In genomic region chr20:22312744-22313346, GRCh38 we compare ENCODE assay signal across 8 cellular contexts.
DNase-seq lines count a peak whose midpoint lies in the region; ATAC-seq and TF ChIP-seq lines count a peak whose summit lies in the region.

No MANE protein-coding gene starts in this region.

- no peaks in the 10 kb centered on the region for H3K36me3 ChIP-seq in GM23338 (ENCODE audit: insufficient read depth)
- no peaks in the 10 kb centered on the region for H3K36me3 ChIP-seq in RWPE2 (ENCODE audit: low read depth)
- no peaks in the 10 kb centered on the region for H3K36me3 ChIP-seq in suprapubic skin
- no peaks in the 10 kb centered on the region for H3K36me3 ChIP-seq in MG63

- H3K9me3 ChIP-seq in RWPE2 (ENCODE audit: severe bottlenecking) (no peaks in the 10 kb centered on the region), suprapubic skin (no peaks in the 10 kb centered on the region), MG63 (no peaks in the 10 kb centered on the region)

- intact Hi-C loops in head of caudate nucleus (cut with DNase I), result loop anchor here (5.0 kb wide), 1 partner anchor 596 kb away; no protein-coding TSS in a partner anchor

- TF ChIP-seq EP300 in suprapubic skin (IDR thresholded peaks at IDR 0.05), result no peak

- 0 out of 2 replicates have a peak, but pooled peaks cover 4% of the 10 kb centered on the region for H3K9me2 ChIP-seq in GM23338 (ENCODE audit: insufficient read depth)

- H3K27me3 ChIP-seq in GM23338 (ENCODE audit: insufficient read depth), result no peaks in the 10 kb centered on the region
- peaks cover 8% of the 10 kb centered on the region for H3K27me3 ChIP-seq in RWPE2 (ENCODE audit: insufficient read depth, poor library complexity, severe bottlenecking)
- H3K27me3 ChIP-seq in suprapubic skin, result no peaks in the 10 kb centered on the region
- H3K27me3 ChIP-seq in MG63, result no peaks in the 10 kb centered on the region

- DNase-seq in Ammon's horn (ENCODE audit: low spot score) (peak; percentile 55), GM23338 (ENCODE audit: low spot score) (peak; percentile 75), RWPE2 (ENCODE audit: low spot score) (no peak), head of caudate nucleus (peak in 38 of 42 donors; percentile 7 to 77 (median 42)), suprapubic skin (ENCODE audit: low spot score in 2 of 2) (no peak), MG63 (no peak), NCI-H187 (lab: John Stamatoyannopoulos, UW) (no peak)
- no peak for DNase-seq in stimulated activated naive CD8-positive, alpha-beta T cell treated with anti-CD3 and anti-CD28 coated beads, Interleukin-15, amount 100 ng/mL, for 72 hours

- no peak overlapping the region for H3K27ac ChIP-seq in GM23338 (ENCODE audit: low read depth)
- H3K27ac ChIP-seq in RWPE2 (ENCODE audit: poor library complexity, severe bottlenecking), result no peak overlapping the region
- no peak overlapping the region for H3K27ac ChIP-seq in suprapubic skin

- peaks cover 2% of the 10 kb centered on the region for H3K27me3 Mint-ChIP-seq in GM23338 (ENCODE audit: insufficient read depth, low read depth, poor library complexity)
- peaks cover 19% of the 10 kb centered on the region for H3K27me3 Mint-ChIP-seq in stimulated activated naive CD8-positive, alpha-beta T cell treated with anti-CD3 and anti-CD28 coated beads, Interleukin-15, amount 100 ng/mL, for 72 hours

- H3K4me1 ChIP-seq in GM23338 (ENCODE audit: insufficient read depth) (no peaks in the 10 kb centered on the region), RWPE2 (ENCODE audit: insufficient read depth, poor library complexity, severe bottlenecking) (no peaks in the 10 kb centered on the region), suprapubic skin (no peaks in the 10 kb centered on the region)

- no peak overlapping the region for H3K4me3 Mint-ChIP-seq in GM23338
- H3K4me3 Mint-ChIP-seq in stimulated activated naive CD8-positive, alpha-beta T cell treated with anti-CD3 and anti-CD28 coated beads, Interleukin-15, amount 100 ng/mL, for 72 hours, result no peak overlapping the region

- no peak for ATAC-seq in GM23338
- no peak for ATAC-seq in RWPE2 (ENCODE audit: low read depth)
- ATAC-seq in stimulated activated naive CD8-positive, alpha-beta T cell treated with anti-CD3 and anti-CD28 coated beads, Interleukin-15, amount 100 ng/mL, for 72 hours, result no peak

- H3K9me3 Mint-ChIP-seq in GM23338, result no peaks in the 10 kb centered on the region
- H3K9me3 Mint-ChIP-seq in stimulated activated naive CD8-positive, alpha-beta T cell treated with anti-CD3 and anti-CD28 coated beads, Interleukin-15, amount 100 ng/mL, for 72 hours, result no peaks in the 10 kb centered on the region

- H3K27ac Mint-ChIP-seq in GM23338, result no peak overlapping the region
- no peak overlapping the region for H3K27ac Mint-ChIP-seq in stimulated activated naive CD8-positive, alpha-beta T cell treated with anti-CD3 and anti-CD28 coated beads, Interleukin-15, amount 100 ng/mL, for 72 hours

- TF ChIP-seq POLR2A in suprapubic skin (IDR thresholded peaks at IDR 0.05), result no peak

- H4K20me1 ChIP-seq in GM23338 (replicated peaks; ENCODE audit: insufficient read depth), result no peaks in the 10 kb centered on the region

- WGBS in suprapubic skin, result 4% methylated on average over 6 of the region's 6 CpGs

- H3K79me2 ChIP-seq in GM23338 (replicated peaks; ENCODE audit: insufficient read depth), result no peaks in the 10 kb centered on the region

- TF ChIP-seq CTCF in GM23338 (conservative IDR thresholded peaks at IDR 0.05; ENCODE audit: low read depth in 2 of 2), result peak; percentile 68 to 88
- peak; percentile 92 for TF ChIP-seq CTCF in RWPE2 (IDR thresholded peaks at IDR 0.05; ENCODE audit: poor library complexity, severe bottlenecking)
- peak; percentile 50 to 61 for TF ChIP-seq CTCF in suprapubic skin (IDR thresholded peaks at IDR 0.05)

- H3K4me1 Mint-ChIP-seq in GM23338, result peaks cover 5% of the 10 kb centered on the region; the same call in 2 of the 3 replicates
- H3K4me1 Mint-ChIP-seq in stimulated activated naive CD8-positive, alpha-beta T cell treated with anti-CD3 and anti-CD28 coated beads, Interleukin-15, amount 100 ng/mL, for 72 hours, result no peaks in the 10 kb centered on the region

- no peak overlapping the region for H3K4me2 ChIP-seq in GM23338

- no peak overlapping the region for H2AFZ ChIP-seq in GM23338

- no peaks in the 10 kb centered on the region for H3F3A ChIP-seq in GM23338 (replicated peaks; ENCODE audit: low read depth)

- H3K36me3 Mint-ChIP-seq in GM23338 (ENCODE audit: low read depth), result no peaks in the 10 kb centered on the region

- H3K4me3 ChIP-seq in GM23338 (no peak overlapping the region), RWPE2 (ENCODE audit: severe bottlenecking) (no peak overlapping the region), suprapubic skin (no peak overlapping the region), MG63 (no peak overlapping the region)

TF ChIP-seq in GM23338, 12 proteins besides CTCF, POLR2A, EP300 and RAD21 (continues in another document):
- TF ChIP-seq EZH2 (IDR thresholded peaks at IDR 0.05; ENCODE audit: low read depth, unreplicated experiment) (no peak), NANOG (IDR thresholded peaks at IDR 0.05; ENCODE audit: borderline replicate concordance) (no peak), STAT1 (IDR thresholded peaks at IDR 0.05; ENCODE audit: unreplicated experiment) (no peak), ZNF331 (CRISPR knock-in tag; IDR thresholded peaks at IDR 0.05; ENCODE audit: low read depth) (no peak), EZH2phosphoT487 (IDR thresholded peaks at IDR 0.05; ENCODE audit: unreplicated experiment) (no peak), CREB1 (CRISPR knock-in tag; IDR thresholded peaks at IDR 0.05; ENCODE audit: low read depth) (no peak)
- TF ChIP-seq, protein P1, sequence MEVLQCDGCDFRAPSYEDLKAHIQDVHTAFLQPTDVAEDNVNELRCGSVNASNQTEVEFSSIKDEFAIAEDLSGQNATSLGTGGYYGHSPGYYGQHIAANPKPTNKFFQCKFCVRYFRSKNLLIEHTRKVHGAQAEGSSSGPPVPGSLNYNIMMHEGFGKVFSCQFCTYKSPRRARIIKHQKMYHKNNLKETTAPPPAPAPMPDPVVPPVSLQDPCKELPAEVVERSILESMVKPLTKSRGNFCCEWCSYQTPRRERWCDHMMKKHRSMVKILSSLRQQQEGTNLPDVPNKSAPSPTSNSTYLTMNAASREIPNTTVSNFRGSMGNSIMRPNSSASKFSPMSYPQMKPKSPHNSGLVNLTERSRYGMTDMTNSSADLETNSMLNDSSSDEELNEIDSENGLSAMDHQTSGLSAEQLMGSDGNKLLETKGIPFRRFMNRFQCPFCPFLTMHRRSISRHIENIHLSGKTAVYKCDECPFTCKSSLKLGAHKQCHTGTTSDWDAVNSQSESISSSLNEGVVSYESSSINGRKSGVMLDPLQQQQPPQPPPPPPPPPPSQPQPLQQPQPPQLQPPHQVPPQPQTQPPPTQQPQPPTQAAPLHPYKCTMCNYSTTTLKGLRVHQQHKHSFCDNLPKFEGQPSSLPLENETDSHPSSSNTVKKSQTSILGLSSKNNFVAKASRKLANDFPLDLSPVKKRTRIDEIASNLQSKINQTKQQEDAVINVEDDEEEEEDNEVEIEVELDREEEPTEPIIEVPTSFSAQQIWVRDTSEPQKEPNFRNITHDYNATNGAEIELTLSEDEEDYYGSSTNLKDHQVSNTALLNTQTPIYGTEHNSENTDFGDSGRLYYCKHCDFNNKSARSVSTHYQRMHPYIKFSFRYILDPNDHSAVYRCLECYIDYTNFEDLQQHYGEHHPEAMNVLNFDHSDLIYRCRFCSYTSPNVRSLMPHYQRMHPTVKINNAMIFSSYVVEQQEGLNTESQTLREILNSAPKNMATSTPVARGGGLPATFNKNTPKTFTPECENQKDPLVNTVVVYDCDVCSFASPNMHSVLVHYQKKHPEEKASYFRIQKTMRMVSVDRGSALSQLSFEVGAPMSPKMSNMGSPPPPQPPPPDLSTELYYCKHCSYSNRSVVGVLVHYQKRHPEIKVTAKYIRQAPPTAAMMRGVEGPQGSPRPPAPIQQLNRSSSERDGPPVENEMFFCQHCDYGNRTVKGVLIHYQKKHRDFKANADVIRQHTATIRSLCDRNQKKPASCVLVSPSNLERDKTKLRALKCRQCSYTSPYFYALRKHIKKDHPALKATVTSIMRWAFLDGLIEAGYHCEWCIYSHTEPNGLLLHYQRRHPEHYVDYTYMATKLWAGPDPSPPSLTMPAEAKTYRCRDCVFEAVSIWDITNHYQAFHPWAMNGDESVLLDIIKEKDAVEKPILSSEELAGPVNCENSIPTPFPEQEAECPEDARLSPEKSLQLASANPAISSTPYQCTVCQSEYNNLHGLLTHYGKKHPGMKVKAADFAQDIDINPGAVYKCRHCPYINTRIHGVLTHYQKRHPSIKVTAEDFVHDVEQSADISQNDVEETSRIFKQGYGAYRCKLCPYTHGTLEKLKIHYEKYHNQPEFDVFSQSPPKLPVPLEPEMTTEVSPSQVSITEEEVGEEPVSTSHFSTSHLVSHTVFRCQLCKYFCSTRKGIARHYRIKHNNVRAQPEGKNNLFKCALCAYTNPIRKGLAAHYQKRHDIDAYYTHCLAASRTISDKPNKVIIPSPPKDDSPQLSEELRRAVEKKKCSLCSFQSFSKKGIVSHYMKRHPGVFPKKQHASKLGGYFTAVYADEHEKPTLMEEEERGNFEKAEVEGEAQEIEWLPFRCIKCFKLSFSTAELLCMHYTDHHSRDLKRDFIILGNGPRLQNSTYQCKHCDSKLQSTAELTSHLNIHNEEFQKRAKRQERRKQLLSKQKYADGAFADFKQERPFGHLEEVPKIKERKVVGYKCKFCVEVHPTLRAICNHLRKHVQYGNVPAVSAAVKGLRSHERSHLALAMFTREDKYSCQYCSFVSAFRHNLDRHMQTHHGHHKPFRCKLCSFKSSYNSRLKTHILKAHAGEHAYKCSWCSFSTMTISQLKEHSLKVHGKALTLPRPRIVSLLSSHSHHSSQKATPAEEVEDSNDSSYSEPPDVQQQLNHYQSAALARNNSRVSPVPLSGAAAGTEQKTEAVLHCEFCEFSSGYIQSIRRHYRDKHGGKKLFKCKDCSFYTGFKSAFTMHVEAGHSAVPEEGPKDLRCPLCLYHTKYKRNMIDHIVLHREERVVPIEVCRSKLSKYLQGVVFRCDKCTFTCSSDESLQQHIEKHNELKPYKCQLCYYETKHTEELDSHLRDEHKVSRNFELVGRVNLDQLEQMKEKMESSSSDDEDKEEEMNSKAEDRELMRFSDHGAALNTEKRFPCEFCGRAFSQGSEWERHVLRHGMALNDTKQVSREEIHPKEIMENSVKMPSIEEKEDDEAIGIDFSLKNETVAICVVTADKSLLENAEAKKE (CRISPR knock-in tag; IDR thresholded peaks at IDR 0.05), result no peak
- TF ChIP-seq, protein P2, sequence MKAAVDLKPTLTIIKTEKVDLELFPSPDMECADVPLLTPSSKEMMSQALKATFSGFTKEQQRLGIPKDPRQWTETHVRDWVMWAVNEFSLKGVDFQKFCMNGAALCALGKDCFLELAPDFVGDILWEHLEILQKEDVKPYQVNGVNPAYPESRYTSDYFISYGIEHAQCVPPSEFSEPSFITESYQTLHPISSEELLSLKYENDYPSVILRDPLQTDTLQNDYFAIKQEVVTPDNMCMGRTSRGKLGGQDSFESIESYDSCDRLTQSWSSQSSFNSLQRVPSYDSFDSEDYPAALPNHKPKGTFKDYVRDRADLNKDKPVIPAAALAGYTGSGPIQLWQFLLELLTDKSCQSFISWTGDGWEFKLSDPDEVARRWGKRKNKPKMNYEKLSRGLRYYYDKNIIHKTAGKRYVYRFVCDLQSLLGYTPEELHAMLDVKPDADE (IDR thresholded peaks at IDR 0.05), result no peak

Comparison
In these comparisons a context has a peak if more than half of its experiments do, and no peak if none do; other contexts are left out.
1. DNase-seq: peak in Ammon's horn (single experiment), GM23338 (single experiment) and head of caudate nucleus (38 of 42); none in RWPE2 (single experiment), suprapubic skin (0 of 2), MG63 (single experiment), NCI-H187 (0 of 2) and stimulated activated naive CD8-positive, alpha-beta T cell treated with anti-CD3 and anti-CD28 coated beads, Interleukin-15, amount 100 ng/mL, for 72 hours (0 of 2).
2. Peak in every context shown above with its lines, with median percentiles within 50 percentile points of each other: CTCF ChIP-seq.